In the genomic region with DNA sequence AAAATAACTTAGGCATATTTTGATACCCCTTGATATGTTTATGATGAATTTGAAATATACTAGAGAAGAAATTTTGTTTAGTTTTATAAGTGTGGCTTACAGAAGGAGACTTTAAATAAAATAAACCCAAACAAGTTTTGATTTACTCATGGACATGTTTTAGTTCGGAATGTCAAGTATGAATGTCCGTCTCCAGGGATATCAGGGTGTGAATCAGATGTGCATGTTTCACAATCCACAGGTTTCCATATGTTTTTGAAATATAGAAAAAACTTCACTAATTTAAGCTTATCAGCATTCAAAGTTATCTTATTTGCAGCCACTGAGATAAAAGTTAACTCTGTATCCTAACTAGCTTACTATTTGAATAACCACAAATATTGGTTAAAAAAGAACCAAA, we compare ENCODE assay signal across 17 cellular contexts.
"Had no signal": no experiment of that assay in that cellular context is flagged by ENCODE, and none has a peak within 500 bp of the region (broad histone marks: within the 10 kb centered on the region; RNA-seq: fewer than 3 reads in every experiment).

No MANE protein-coding gene starts in this region.

- H3K36me3 ChIP-seq: gastrocnemius medialis, heart right ventricle, left ventricle myocardium inferior, suprapubic skin, upper lobe of right lung had no signal

- H3K9me3 ChIP-seq: gastrocnemius medialis, heart right ventricle, left ventricle myocardium inferior, suprapubic skin, upper lobe of right lung had no signal

- H3K4me1 ChIP-seq: suprapubic skin, upper lobe of right lung had no signal

- H3K27ac ChIP-seq: gastrocnemius medialis, heart right ventricle, left ventricle myocardium inferior, suprapubic skin, upper lobe of right lung, VCaP had no signal

- DNase-seq: activated CD8-positive, alpha-beta memory T cell treated with anti-CD3 and anti-CD28 coated beads, Interleukin-2, amount 50 U/mL, for 4 hours; activated CD8-positive, alpha-beta T cell treated with anti-CD3 and anti-CD28 coated beads for 36 hours; activated gamma-delta T cell treated with Interleukin-2 at 50 U/mL for 16 hours; activated T-cell treated with anti-CD3 and anti-CD28 coated beads, Interleukin-2, amount 50 U/mL, for 72 hours; dermis blood vessel endothelial cell; erythroblast; gastrocnemius medialis; heart right ventricle; kidney; left ventricle myocardium inferior; occipital lobe; stimulated activated CD4-positive, alpha-beta T cell treated with anti-CD3 and anti-CD28 coated beads, Interleukin-2, amount 100 ng/mL, for 48 hours; stimulated activated naive CD4-positive, alpha-beta T cell treated with Interleukin-2 at 50 U/mL for 16 hours; T-helper 1 cell; upper lobe of right lung had no signal

- H3K27me3 ChIP-seq: gastrocnemius medialis, heart right ventricle, suprapubic skin, upper lobe of right lung had no signal

- H3K4me3 ChIP-seq: gastrocnemius medialis, heart right ventricle, left ventricle myocardium inferior, suprapubic skin, upper lobe of right lung had no signal
